ENCODE assay signal across 8 cellular contexts in genomic region chr14:20697273-20698017, GRCh38. TPM values are rescaled to one million over a fixed set of nuclear protein-coding genes. Genes with fewer than 3 reads are reported as not detected.
DNase-seq lines count a peak whose midpoint lies in the region; ATAC-seq, FAIRE-seq and TF ChIP-seq lines count a peak whose summit lies in the region.

No MANE protein-coding gene starts in this region.

- H3K36me3 Mint-ChIP-seq in activated naive CD4-positive, alpha-beta T cell treated with anti-CD3 and anti-CD28 coated beads for 36 hours (ENCODE audit: low read depth) = no peaks in the 10 kb centered on the region
- peaks cover 3% of the 10 kb centered on the region for H3K36me3 Mint-ChIP-seq in progenitor cell of endocrine pancreas (ENCODE audit: insufficient read depth)

- H3K4me1 Mint-ChIP-seq in activated naive CD4-positive, alpha-beta T cell treated with anti-CD3 and anti-CD28 coated beads for 36 hours (ENCODE audit: low read depth) = no peaks in the 10 kb centered on the region
- H3K4me1 Mint-ChIP-seq in progenitor cell of endocrine pancreas (ENCODE audit: low read depth) = peaks cover 3% of the 10 kb centered on the region

- no peaks in the 10 kb centered on the region for H3K9me3 Mint-ChIP-seq in activated naive CD4-positive, alpha-beta T cell treated with anti-CD3 and anti-CD28 coated beads for 36 hours
- H3K9me3 Mint-ChIP-seq in progenitor cell of endocrine pancreas (ENCODE audit: low read depth) = no peaks in the 10 kb centered on the region

- CTCF ChIA-PET in activated naive CD4-positive, alpha-beta T cell treated with anti-CD3 and anti-CD28 coated beads for 36 hours (lab: Charles Lee) = interaction anchor here (0.6 to 4.0 kb wide), 23 partner anchors 9 to 1088 kb away, joined by 3 to 29 read pairs (median 4); partner anchors contain the start of gene RNASE6

- H3K4me3 Mint-ChIP-seq in activated naive CD4-positive, alpha-beta T cell treated with anti-CD3 and anti-CD28 coated beads for 36 hours = no peak overlapping the region
- H3K4me3 Mint-ChIP-seq in progenitor cell of endocrine pancreas (ENCODE audit: low read depth) = no peak overlapping the region

- ATAC-seq in HG03196 (IDR thresholded peaks at IDR 0.05; ENCODE audit: unreplicated experiment) = no peak

- no peak overlapping the region for H3K27ac Mint-ChIP-seq in activated naive CD4-positive, alpha-beta T cell treated with anti-CD3 and anti-CD28 coated beads for 36 hours
- no peak overlapping the region for H3K27ac Mint-ChIP-seq in progenitor cell of endocrine pancreas

- in situ Hi-C loops in G401 (cut with HindIII; ENCODE audit: low sequenced_read_pairs) = no loop called here

- FAIRE-seq in HTR-8/SVneo (lab: Jason Lieb, UNC) = peak; percentile 16

- no peaks in the 10 kb centered on the region for H3K27me3 Mint-ChIP-seq in activated naive CD4-positive, alpha-beta T cell treated with anti-CD3 and anti-CD28 coated beads for 36 hours (ENCODE audit: low read depth)
- H3K27me3 Mint-ChIP-seq in progenitor cell of endocrine pancreas = no peaks in the 10 kb centered on the region

- peak; percentile 84 for TF ChIP-seq CTCF in progenitor cell of endocrine pancreas (IDR thresholded peaks at IDR 0.05; ENCODE audit: unreplicated experiment)

- intact Hi-C loops in activated naive CD4-positive, alpha-beta T cell treated with anti-CD3 and anti-CD28 coated beads for 36 hours (cut with micrococcal nuclease) = loop anchor here (1.0 to 5.0 kb wide), 5 partner anchors 61 to 274 kb away; partner anchors contain the start of gene RNASE6
- intact Hi-C loops in head of caudate nucleus (cut with DNase I) = loop anchor here (2.0 to 10.0 kb wide), 4 partner anchors 105 to 407 kb away; partner anchors contain the start of genes RNASE1 and TMEM253

- DNase-seq in G401 (ENCODE audit: low spot score) (peak; percentile 36), HTR-8/SVneo (ENCODE audit: insufficient read length, low spot score) (peak; percentile 47), SK-N-DZ (ENCODE audit: low spot score) (peak; percentile 48), head of caudate nucleus (peak; percentile 20 to 90 (median 75)), progenitor cell of endocrine pancreas (ENCODE audit: low spot score, unreplicated experiment) (peak; percentile 56), NCI-H510A (lab: John Stamatoyannopoulos, UW) (no peak)
- peak; percentile 83 for DNase-seq in activated naive CD4-positive, alpha-beta T cell treated with anti-CD3 and anti-CD28 coated beads for 36 hours

RNA-seq across cellular contexts. Expression of gene ANG, which starts 8.9 kb away (rescaled TPM):
- 3.4 and 7.1 TPM in 2 replicates for total RNA-seq in G401 (2014; rRNA removed; shearing (Covaris generic))
- polyA plus RNA-seq in SK-N-DZ (2014; cell fraction: cytosol; rRNA removed) = 0.17 TPM in 1 of 2 replicates, not detected in the other
- 0.19 TPM in 1 of 2 replicates, not detected in the other for polyA plus RNA-seq in SK-N-DZ (2014; cell fraction: nucleus; rRNA removed)
- under 1 TPM; 0.27 to 0.38 TPM for total RNA-seq in activated naive CD4-positive, alpha-beta T cell treated with anti-CD3 and anti-CD28 coated beads for 36 hours
- 8.0 and 8.3 TPM in 2 replicates for total RNA-seq in progenitor cell of endocrine pancreas

RNA-seq across cellular contexts. Expression of gene RNASE4, which starts 13.1 kb away (rescaled TPM):
- 2.2 and 3.2 TPM in 2 replicates for total RNA-seq in G401 (2014; rRNA removed; shearing (Covaris generic))
- 0.20 and 1.4 TPM in 2 replicates for polyA plus RNA-seq in SK-N-DZ (2014; cell fraction: cytosol; rRNA removed)
- polyA plus RNA-seq in SK-N-DZ (2014; cell fraction: nucleus; rRNA removed) = not detected in 2 replicates
- total RNA-seq in activated naive CD4-positive, alpha-beta T cell treated with anti-CD3 and anti-CD28 coated beads for 36 hours = under 1 TPM in 1 of 2 experiments, not detected in 1; 0.19 TPM
- total RNA-seq in progenitor cell of endocrine pancreas = 5.7 TPM in 2 replicates

RNA-seq across cellular contexts. Expression of gene EDDM3A, which starts 48.2 kb away (rescaled TPM):
- total RNA-seq in G401 (2014; rRNA removed; shearing (Covaris generic)) = not detected in 2 replicates
- polyA plus RNA-seq in SK-N-DZ (2014; cell fraction: cytosol; rRNA removed) = not detected in 2 replicates
- polyA plus RNA-seq in SK-N-DZ (2014; cell fraction: nucleus; rRNA removed) = not detected in 2 replicates
- total RNA-seq in activated naive CD4-positive, alpha-beta T cell treated with anti-CD3 and anti-CD28 coated beads for 36 hours = not detected
- total RNA-seq in progenitor cell of endocrine pancreas = not detected in 2 replicates

RNA-seq across cellular contexts. Expression of gene OR6S1, which starts 56.0 kb away (rescaled TPM):
- total RNA-seq in G401 (2014; rRNA removed; shearing (Covaris generic)) = not detected in 2 replicates
- polyA plus RNA-seq in SK-N-DZ (2014; cell fraction: cytosol; rRNA removed) = not detected in 2 replicates
- not detected in 2 replicates for polyA plus RNA-seq in SK-N-DZ (2014; cell fraction: nucleus; rRNA removed)
- not detected for total RNA-seq in activated naive CD4-positive, alpha-beta T cell treated with anti-CD3 and anti-CD28 coated beads for 36 hours
- total RNA-seq in progenitor cell of endocrine pancreas = not detected in 2 replicates
